Comparison of ENCODE assay signal across 1 cellular context in the genomic region with DNA sequence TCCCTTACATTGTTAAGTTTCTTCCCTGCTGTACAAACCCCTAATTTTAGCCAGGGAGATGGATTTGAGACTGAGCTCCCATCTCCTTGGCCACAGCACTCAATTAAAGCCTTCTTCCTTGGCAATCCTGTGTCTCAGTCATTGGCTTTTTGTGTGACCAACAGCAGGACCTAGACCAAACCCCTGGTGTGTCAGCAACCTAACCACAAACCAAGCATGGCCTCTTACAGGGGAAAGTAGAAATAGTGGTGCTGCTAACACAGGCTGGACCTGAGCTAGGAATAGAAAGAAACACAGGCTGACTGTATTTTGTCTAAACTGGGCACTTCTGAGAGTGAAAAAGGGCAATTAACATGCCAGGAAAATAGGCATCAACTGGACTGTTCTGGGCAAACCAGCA.
TF ChIP-seq lines count a peak whose summit lies in the region.

No MANE protein-coding gene starts in this region.

TF ChIP-seq in GM23338, 12 proteins besides CTCF, POLR2A, EP300 and RAD21 (continued from another document):
- TF ChIP-seq ZNF462 (CRISPR knock-in tag; IDR thresholded peaks at IDR 0.05) (no peak), CREB1 (CRISPR knock-in tag; IDR thresholded peaks at IDR 0.05; ENCODE audit: low read depth) (no peak), ZNF114 (CRISPR knock-in tag; IDR thresholded peaks at IDR 0.05) (no peak), ETS1 (IDR thresholded peaks at IDR 0.05) (no peak), STAT1 (IDR thresholded peaks at IDR 0.05; ENCODE audit: unreplicated experiment) (no peak), NANOG (IDR thresholded peaks at IDR 0.05; ENCODE audit: borderline replicate concordance) (no peak), EZH2 (IDR thresholded peaks at IDR 0.05; ENCODE audit: low read depth, unreplicated experiment) (no peak), EZH2phosphoT487 (IDR thresholded peaks at IDR 0.05; ENCODE audit: unreplicated experiment) (no peak)
